Comparison of ENCODE assay signal across 7 cellular contexts in the genomic region with DNA sequence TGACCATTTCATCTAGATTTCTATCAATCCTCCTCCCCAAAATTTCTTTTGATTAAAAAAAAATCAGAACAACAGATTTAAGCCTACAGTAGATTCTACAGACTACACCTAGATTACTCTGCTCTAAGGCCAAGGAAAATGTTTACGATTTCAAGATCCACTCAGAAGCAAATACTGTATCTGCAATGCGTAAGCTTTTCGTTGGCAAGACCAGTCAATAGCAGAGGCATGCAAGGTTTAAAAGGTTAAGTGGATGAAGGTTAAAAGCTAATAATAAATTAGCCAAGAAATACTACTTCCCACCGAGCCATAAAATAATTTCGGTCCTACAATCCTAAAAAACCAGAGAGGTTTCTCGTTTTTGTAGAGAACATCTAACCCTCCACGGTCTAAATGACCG. TPM values are rescaled to one million over a fixed set of nuclear protein-coding genes. Genes with fewer than 3 reads are reported as not detected.
DNase-seq lines count a peak whose midpoint lies in the region; ATAC-seq and TF ChIP-seq lines count a peak whose summit lies in the region.

No MANE protein-coding gene starts in this region.

- H3K27me3 ChIP-seq in stomach smooth muscle (ENCODE audit: control insufficient read depth in 1 of 2, insufficient read depth in 2 of 2, low read length in 2 of 2): no peaks in the 10 kb centered on the region

- POLR2A ChIA-PET in HEK293 (lab: Yijun Ruan, JAX): interaction anchor here (1.0 kb wide), 1 partner anchor 18 kb away, joined by 3 read pairs; no protein-coding TSS in a partner anchor
- POLR2A ChIA-PET in activated CD8-positive, alpha-beta T cell treated with anti-CD3 and anti-CD28 coated beads, Interleukin-2, amount 10 ng/mL, durations not matched to agents 7 days and 5 days (lab: Charles Lee): interaction anchor here (0.7 kb wide), 1 partner anchor 249 kb away, joined by 3 read pairs; no protein-coding TSS in a partner anchor

- TF ChIP-seq CTCF in HEK293 (tag by site-specific recombination; IDR thresholded peaks at IDR 0.05): no peak

- no peak for ATAC-seq in activated CD8-positive, alpha-beta T cell treated with anti-CD3 and anti-CD28 coated beads, Interleukin-2, amount 10 ng/mL, durations not matched to agents 7 days and 5 days
- no peak for ATAC-seq in HG03159 (IDR thresholded peaks at IDR 0.05; ENCODE audit: unreplicated experiment)

- peak overlapping the region in 1 of 2 donors; percentile 73 for H3K9ac ChIP-seq in stomach smooth muscle (ENCODE audit: low read length in 2 of 2)

- peak overlapping the region; percentile 98 for H3K4me3 Mint-ChIP-seq in activated CD8-positive, alpha-beta T cell treated with anti-CD3 and anti-CD28 coated beads, Interleukin-2, amount 10 ng/mL, durations not matched to agents 7 days and 5 days

- no peaks in the 10 kb centered on the region for H3K27me3 Mint-ChIP-seq in activated CD8-positive, alpha-beta T cell treated with anti-CD3 and anti-CD28 coated beads, Interleukin-2, amount 10 ng/mL, durations not matched to agents 7 days and 5 days (ENCODE audit: low read depth)

- peaks cover 19% of the 10 kb centered on the region for H3K36me3 Mint-ChIP-seq in activated CD8-positive, alpha-beta T cell treated with anti-CD3 and anti-CD28 coated beads, Interleukin-2, amount 10 ng/mL, durations not matched to agents 7 days and 5 days (ENCODE audit: low read depth)

- H3K9me3 Mint-ChIP-seq in activated CD8-positive, alpha-beta T cell treated with anti-CD3 and anti-CD28 coated beads, Interleukin-2, amount 10 ng/mL, durations not matched to agents 7 days and 5 days (ENCODE audit: insufficient read depth): no peaks in the 10 kb centered on the region

- DNase-seq in activated CD8-positive, alpha-beta T cell treated with anti-CD3 and anti-CD28 coated beads, Interleukin-2, amount 10 ng/mL, durations not matched to agents 7 days and 5 days: no peak
- DNase-seq in SIG-M5 (lab: John Stamatoyannopoulos, UW): no peak
- DNase-seq in islet precursor cell: no peak

- H3K9me3 ChIP-seq in HEK293 (ENCODE audit: control insufficient read depth, insufficient read depth, low read depth, low read length): no peaks in the 10 kb centered on the region
- no peaks in the 10 kb centered on the region for H3K9me3 ChIP-seq in iPS-18c (ENCODE audit: control insufficient read depth, insufficient read depth, low read length)
- H3K9me3 ChIP-seq in stomach smooth muscle (ENCODE audit: control insufficient read depth in 2 of 2, low read length in 2 of 2): no peaks in the 10 kb centered on the region

- H3K36me3 ChIP-seq in HEK293 (ENCODE audit: control insufficient read depth in 2 of 2, insufficient read depth in 1 of 2, low read length in 2 of 2) (no peaks in the 10 kb centered on the region; a peak in 1 of 3 replicates), stomach smooth muscle (ENCODE audit: control insufficient read depth in 2 of 2, insufficient read depth in 2 of 2, low read length in 2 of 2) (no peaks in the 10 kb centered on the region)

- H3K4me1 ChIP-seq in HEK293 (ENCODE audit: control insufficient read depth, insufficient read depth, low read length): peaks cover 24% of the 10 kb centered on the region
- peaks cover 20% of the 10 kb centered on the region for H3K4me1 ChIP-seq in stomach smooth muscle (ENCODE audit: control insufficient read depth, insufficient read depth, low read length)

- CTCF ChIA-PET in HEK293 (lab: Yijun Ruan, JAX): interaction anchor here (0.5 to 1.8 kb wide), 4 partner anchors 18 to 44 kb away, joined by 3 to 10 read pairs (median 4); no protein-coding TSS in a partner anchor
- CTCF ChIA-PET in activated CD8-positive, alpha-beta T cell treated with anti-CD3 and anti-CD28 coated beads, Interleukin-2, amount 10 ng/mL, durations not matched to agents 7 days and 5 days (lab: Charles Lee): interaction anchor here (1.5 to 2.7 kb wide), 3 partner anchors 38 to 195 kb away, joined by 3 to 24 read pairs (median 6); no protein-coding TSS in a partner anchor

- H3K27ac ChIP-seq in HEK293 (ENCODE audit: extremely low read depth, low read depth, low read length) (no peak overlapping the region; the same call in 1 of the 2 replicates), stomach smooth muscle (ENCODE audit: low read length) (no peak overlapping the region)

- H3K4me1 Mint-ChIP-seq in activated CD8-positive, alpha-beta T cell treated with anti-CD3 and anti-CD28 coated beads, Interleukin-2, amount 10 ng/mL, durations not matched to agents 7 days and 5 days (ENCODE audit: low read depth): peaks cover 45% of the 10 kb centered on the region

- H3K4me3 ChIP-seq in HEK293 (ENCODE audit: low read depth, low read length): peak overlapping the region; percentile 89
- peak overlapping the region; percentile 95 for H3K4me3 ChIP-seq in iPS-18c (ENCODE audit: insufficient read depth, low read depth, low read length)
- H3K4me3 ChIP-seq in stomach smooth muscle (ENCODE audit: low read length in 2 of 2): peak overlapping the region; percentile 93 to 96

- H3K27ac Mint-ChIP-seq in activated CD8-positive, alpha-beta T cell treated with anti-CD3 and anti-CD28 coated beads, Interleukin-2, amount 10 ng/mL, durations not matched to agents 7 days and 5 days: peak overlapping the region; percentile 92

TF ChIP-seq in HEK293, 187 proteins besides CTCF, POLR2A, EP300 and RAD21 (continues in another document):
- TF ChIP-seq ZNF19 (tag by site-specific recombination; IDR thresholded peaks at IDR 0.05; ENCODE audit: low read depth) (no peak), ZNF677 (tag by site-specific recombination; IDR thresholded peaks at IDR 0.05) (no peak), ZNF777 (tag by site-specific recombination; IDR thresholded peaks at IDR 0.05; ENCODE audit: borderline replicate concordance) (no peak), PRDM6 (tag by site-specific recombination; IDR thresholded peaks at IDR 0.05) (no peak), ZSCAN16 (tag by site-specific recombination; IDR thresholded peaks at IDR 0.05) (no peak), ELK4 (IDR thresholded peaks at IDR 0.05; ENCODE audit: borderline replicate concordance, low read depth, low read length) (no peak)
- TF ChIP-seq, protein P1, sequence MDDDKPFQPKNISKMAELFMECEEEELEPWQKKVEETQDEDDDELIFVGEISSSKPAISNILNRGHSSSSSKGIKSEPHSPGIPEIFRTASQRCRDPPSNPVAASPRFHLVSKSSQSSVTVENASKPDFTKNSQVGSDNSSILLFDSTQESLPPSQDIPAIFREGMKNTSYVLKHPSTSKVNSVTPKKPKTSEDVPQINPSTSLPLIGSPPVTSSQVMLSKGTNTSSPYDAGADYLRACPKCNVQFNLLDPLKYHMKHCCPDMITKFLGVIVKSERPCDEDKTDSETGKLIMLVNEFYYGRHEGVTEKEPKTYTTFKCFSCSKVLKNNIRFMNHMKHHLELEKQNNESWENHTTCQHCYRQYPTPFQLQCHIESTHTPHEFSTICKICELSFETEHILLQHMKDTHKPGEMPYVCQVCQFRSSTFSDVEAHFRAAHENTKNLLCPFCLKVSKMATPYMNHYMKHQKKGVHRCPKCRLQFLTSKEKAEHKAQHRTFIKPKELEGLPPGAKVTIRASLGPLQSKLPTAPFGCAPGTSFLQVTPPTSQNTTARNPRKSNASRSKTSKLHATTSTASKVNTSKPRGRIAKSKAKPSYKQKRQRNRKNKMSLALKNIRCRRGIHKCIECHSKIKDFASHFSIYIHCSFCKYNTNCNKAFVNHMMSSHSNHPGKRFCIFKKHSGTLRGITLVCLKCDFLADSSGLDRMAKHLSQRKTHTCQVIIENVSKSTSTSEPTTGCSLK (tag by site-specific recombination; IDR thresholded peaks at IDR 0.05): no peak

RNA-seq across cellular contexts. Expression of gene CLSTN1, which starts 1.3 kb away (rescaled TPM):
- 10 to 100 TPM; 91.1 to 96.8 TPM for total RNA-seq in activated CD8-positive, alpha-beta T cell treated with anti-CD3 and anti-CD28 coated beads, Interleukin-2, amount 10 ng/mL, durations not matched to agents 7 days and 5 days
